ENCODE assay signal across 14 cellular contexts in the genomic region with DNA sequence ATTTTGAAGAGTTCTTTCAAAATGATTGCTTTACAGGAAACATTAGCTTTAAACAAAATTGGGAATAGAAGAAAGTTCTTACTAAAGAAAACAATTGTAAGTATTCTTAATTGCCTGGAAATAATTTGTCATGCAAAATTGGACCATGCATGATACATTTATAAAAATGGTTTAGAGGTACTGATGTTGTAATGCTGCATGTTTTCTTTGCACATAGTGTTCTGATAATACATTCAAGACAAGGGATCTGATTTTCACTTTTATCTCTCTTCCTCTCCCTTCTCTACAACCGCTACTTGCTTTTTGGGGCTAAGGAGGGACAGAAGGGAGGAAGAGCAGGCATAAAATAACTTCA.
DNase-seq lines count a peak whose midpoint lies in the region; ATAC-seq, FAIRE-seq and TF ChIP-seq lines count a peak whose summit lies in the region.
"Had no signal": no experiment of that assay in that cellular context is flagged by ENCODE, and none has a peak within 500 bp of the region (broad histone marks: within the 10 kb centered on the region; RNA-seq: fewer than 3 reads in every experiment).

No MANE protein-coding gene starts in this region.

- H3K36me3 ChIP-seq in HUES6 (ENCODE audit: control insufficient read depth, insufficient read depth, low read length) = no peaks in the 10 kb centered on the region
- no peaks in the 10 kb centered on the region for H3K36me3 ChIP-seq in breast epithelium
- no peaks in the 10 kb centered on the region for H3K36me3 ChIP-seq in tibial artery
- H3K36me3 ChIP-seq in vagina = no peaks in the 10 kb centered on the region
- H3K36me3 ChIP-seq in kidney (ENCODE audit: control insufficient read depth in 1 of 2, insufficient read depth in 2 of 2, low read length in 2 of 2) = no peaks in the 10 kb centered on the region
- H3K36me3 ChIP-seq: SJCRH30 had no signal

- TF ChIP-seq CTCF in breast epithelium (IDR thresholded peaks at IDR 0.05) = no peak
- no peak for TF ChIP-seq CTCF in tibial artery (IDR thresholded peaks at IDR 0.05)
- no peak for TF ChIP-seq CTCF in vagina (IDR thresholded peaks at IDR 0.05)
- no peak for TF ChIP-seq CTCF in kidney (IDR thresholded peaks at IDR 0.05; ENCODE audit: borderline replicate concordance, extremely low read depth, insufficient read depth)

- no peaks in the 10 kb centered on the region for H3K27me3 ChIP-seq in HUES6 (ENCODE audit: control insufficient read depth, insufficient read depth, low read length)
- H3K27me3 ChIP-seq in breast epithelium = no peaks in the 10 kb centered on the region
- no peaks in the 10 kb centered on the region for H3K27me3 ChIP-seq in right cardiac atrium (ENCODE audit: control insufficient read depth, insufficient read depth)
- no peaks in the 10 kb centered on the region for H3K27me3 ChIP-seq in tibial artery
- H3K27me3 ChIP-seq in vagina = no peaks in the 10 kb centered on the region
- H3K27me3 ChIP-seq: SJCRH30 had no signal

- peaks cover 45% of the 10 kb centered on the region for H3K4me1 ChIP-seq in HUES6 (ENCODE audit: control insufficient read depth, insufficient read depth, low read length)
- H3K4me1 ChIP-seq in breast epithelium = peaks cover 3 to 17% of the 10 kb centered on the region in 2 donors
- peaks cover 5% of the 10 kb centered on the region for H3K4me1 ChIP-seq in right cardiac atrium (ENCODE audit: control insufficient read depth, insufficient read depth, low read length)
- peaks cover 0 to 37% (median 7%) of the 10 kb centered on the region in 4 donors for H3K4me1 ChIP-seq in tibial artery
- peaks cover 7% of the 10 kb centered on the region for H3K4me1 ChIP-seq in vagina
- no peaks in the 10 kb centered on the region for H3K4me1 ChIP-seq in kidney (ENCODE audit: control insufficient read depth in 1 of 2, insufficient read depth in 1 of 2, low read depth in 1 of 2, low read length in 2 of 2)
- H3K4me1 ChIP-seq: SJCRH30 had no signal

- DNase-seq in breast epithelium (ENCODE audit: low spot score in 2 of 2) (no peak), right cardiac atrium (no peak), tibial artery (no peak), NCI-H2227 treated with DMSO at 0.1 percent for 48 hours (lab: John Stamatoyannopoulos, UW) (no peak), vagina (ENCODE audit: extremely low spot score in 2 of 2) (no peak), kidney (no peak)
- DNase-seq: CD4-positive, CD25-positive, alpha-beta regulatory T cell; EL; Kasumi-1; NCI-H1105 treated with DMSO at 0.1 percent for 48 hours; NCI-H446; RPMI8226; SJCRH30 had no signal

- H3K4me3 ChIP-seq in HUES6 (ENCODE audit: low read depth, low read length) (no peak overlapping the region), breast epithelium (no peak overlapping the region), right cardiac atrium (ENCODE audit: low read length) (no peak overlapping the region), tibial artery (no peak overlapping the region), vagina (no peak overlapping the region), kidney (ENCODE audit: low read length in 2 of 2) (no peak overlapping the region)
- H3K4me3 ChIP-seq: SJCRH30 had no signal

- intact Hi-C loops in breast epithelium (cut with DNase I; ENCODE audit: low total_unique reads) (no loop called here), right cardiac atrium (cut with DNase I) (loop anchor here in 1 of 4 donors (10.0 kb wide), 1 partner anchor 64 kb away; no protein-coding TSS in a partner anchor), tibial artery (cut with DNase I; ENCODE audit: low total_unique reads) (no loop called here), vagina (cut with DNase I) (no loop called here), kidney (cut with DNase I) (no loop called here)

- FAIRE-seq in kidney (lab: Jason Lieb, UNC) = no peak

- H3K27ac ChIP-seq in HUES6 (ENCODE audit: low read depth, low read length) = peak overlapping the region; percentile 45
- H3K27ac ChIP-seq in breast epithelium = peak overlapping the region; percentile 77 to 85
- no peak overlapping the region for H3K27ac ChIP-seq in right cardiac atrium (ENCODE audit: low read length)
- peak overlapping the region; percentile 42 to 50 for H3K27ac ChIP-seq in tibial artery
- no peak overlapping the region for H3K27ac ChIP-seq in vagina
- no peak overlapping the region for H3K27ac ChIP-seq in kidney (ENCODE audit: low read depth in 2 of 2, low read length in 2 of 2)
- H3K27ac ChIP-seq: SJCRH30 had no signal

- ATAC-seq in right cardiac atrium = peak; percentile 37 to 60

- H3K9me3 ChIP-seq in HUES6 (ENCODE audit: control insufficient read depth, insufficient read depth, low read depth, low read length) = peaks cover 3% of the 10 kb centered on the region; the same call in 1 of the 2 replicates
- no peaks in the 10 kb centered on the region for H3K9me3 ChIP-seq in breast epithelium
- H3K9me3 ChIP-seq in right cardiac atrium (ENCODE audit: control insufficient read depth, low read length) = no peaks in the 10 kb centered on the region
- no peaks in the 10 kb centered on the region for H3K9me3 ChIP-seq in tibial artery
- no peaks in the 10 kb centered on the region for H3K9me3 ChIP-seq in vagina
- H3K9me3 ChIP-seq in kidney (ENCODE audit: control insufficient read depth in 1 of 2, low read length in 2 of 2) = no peaks in the 10 kb centered on the region
- H3K9me3 ChIP-seq: SJCRH30 had no signal

- H3K9ac ChIP-seq in HUES6 (ENCODE audit: low read length) (peak overlapping the region; percentile 12), kidney (ENCODE audit: low read length in 2 of 2) (no peak overlapping the region)

- TF ChIP-seq POLR2A in breast epithelium (IDR thresholded peaks at IDR 0.05) (no peak), vagina (IDR thresholded peaks at IDR 0.05) (no peak)

- 55% methylated on average over 1 of the region's 1 CpG for WGBS in right cardiac atrium

Comparison
In these comparisons a context has a peak if more than half of its experiments do, and no peak if none do; other contexts are left out.
1. H3K27ac ChIP-seq: peak in HUES6 (single experiment), breast epithelium (2 of 2) and tibial artery (2 of 2); none in right cardiac atrium (single experiment), vagina (single experiment) and kidney (0 of 2).